Comparison of ENCODE assay signal across 2 cellular contexts in the genomic region with DNA sequence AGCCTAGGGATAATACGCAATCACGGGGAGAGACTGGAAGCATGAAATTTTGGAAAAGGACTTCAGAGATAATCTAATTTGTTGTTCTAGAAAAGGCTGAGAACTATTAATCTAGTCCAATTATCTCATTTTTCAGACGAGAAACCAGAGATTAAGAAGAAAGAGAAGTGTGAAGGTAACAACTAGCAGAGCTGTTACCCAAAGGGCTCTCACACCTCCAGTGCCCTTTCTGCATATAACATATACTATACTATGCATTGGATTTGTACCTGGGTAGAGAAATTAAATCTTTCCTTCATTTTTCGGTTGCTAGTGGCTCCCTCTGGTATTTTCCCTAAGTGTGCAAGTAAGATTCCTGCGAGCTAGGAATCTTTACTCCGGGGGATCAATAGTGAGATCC.
TF ChIP-seq lines count a peak whose summit lies in the region.

No MANE protein-coding gene starts in this region.

TF ChIP-seq in GM23338, 12 proteins besides CTCF, POLR2A, EP300 and RAD21 (continued from another document):
- TF ChIP-seq, protein P1, sequence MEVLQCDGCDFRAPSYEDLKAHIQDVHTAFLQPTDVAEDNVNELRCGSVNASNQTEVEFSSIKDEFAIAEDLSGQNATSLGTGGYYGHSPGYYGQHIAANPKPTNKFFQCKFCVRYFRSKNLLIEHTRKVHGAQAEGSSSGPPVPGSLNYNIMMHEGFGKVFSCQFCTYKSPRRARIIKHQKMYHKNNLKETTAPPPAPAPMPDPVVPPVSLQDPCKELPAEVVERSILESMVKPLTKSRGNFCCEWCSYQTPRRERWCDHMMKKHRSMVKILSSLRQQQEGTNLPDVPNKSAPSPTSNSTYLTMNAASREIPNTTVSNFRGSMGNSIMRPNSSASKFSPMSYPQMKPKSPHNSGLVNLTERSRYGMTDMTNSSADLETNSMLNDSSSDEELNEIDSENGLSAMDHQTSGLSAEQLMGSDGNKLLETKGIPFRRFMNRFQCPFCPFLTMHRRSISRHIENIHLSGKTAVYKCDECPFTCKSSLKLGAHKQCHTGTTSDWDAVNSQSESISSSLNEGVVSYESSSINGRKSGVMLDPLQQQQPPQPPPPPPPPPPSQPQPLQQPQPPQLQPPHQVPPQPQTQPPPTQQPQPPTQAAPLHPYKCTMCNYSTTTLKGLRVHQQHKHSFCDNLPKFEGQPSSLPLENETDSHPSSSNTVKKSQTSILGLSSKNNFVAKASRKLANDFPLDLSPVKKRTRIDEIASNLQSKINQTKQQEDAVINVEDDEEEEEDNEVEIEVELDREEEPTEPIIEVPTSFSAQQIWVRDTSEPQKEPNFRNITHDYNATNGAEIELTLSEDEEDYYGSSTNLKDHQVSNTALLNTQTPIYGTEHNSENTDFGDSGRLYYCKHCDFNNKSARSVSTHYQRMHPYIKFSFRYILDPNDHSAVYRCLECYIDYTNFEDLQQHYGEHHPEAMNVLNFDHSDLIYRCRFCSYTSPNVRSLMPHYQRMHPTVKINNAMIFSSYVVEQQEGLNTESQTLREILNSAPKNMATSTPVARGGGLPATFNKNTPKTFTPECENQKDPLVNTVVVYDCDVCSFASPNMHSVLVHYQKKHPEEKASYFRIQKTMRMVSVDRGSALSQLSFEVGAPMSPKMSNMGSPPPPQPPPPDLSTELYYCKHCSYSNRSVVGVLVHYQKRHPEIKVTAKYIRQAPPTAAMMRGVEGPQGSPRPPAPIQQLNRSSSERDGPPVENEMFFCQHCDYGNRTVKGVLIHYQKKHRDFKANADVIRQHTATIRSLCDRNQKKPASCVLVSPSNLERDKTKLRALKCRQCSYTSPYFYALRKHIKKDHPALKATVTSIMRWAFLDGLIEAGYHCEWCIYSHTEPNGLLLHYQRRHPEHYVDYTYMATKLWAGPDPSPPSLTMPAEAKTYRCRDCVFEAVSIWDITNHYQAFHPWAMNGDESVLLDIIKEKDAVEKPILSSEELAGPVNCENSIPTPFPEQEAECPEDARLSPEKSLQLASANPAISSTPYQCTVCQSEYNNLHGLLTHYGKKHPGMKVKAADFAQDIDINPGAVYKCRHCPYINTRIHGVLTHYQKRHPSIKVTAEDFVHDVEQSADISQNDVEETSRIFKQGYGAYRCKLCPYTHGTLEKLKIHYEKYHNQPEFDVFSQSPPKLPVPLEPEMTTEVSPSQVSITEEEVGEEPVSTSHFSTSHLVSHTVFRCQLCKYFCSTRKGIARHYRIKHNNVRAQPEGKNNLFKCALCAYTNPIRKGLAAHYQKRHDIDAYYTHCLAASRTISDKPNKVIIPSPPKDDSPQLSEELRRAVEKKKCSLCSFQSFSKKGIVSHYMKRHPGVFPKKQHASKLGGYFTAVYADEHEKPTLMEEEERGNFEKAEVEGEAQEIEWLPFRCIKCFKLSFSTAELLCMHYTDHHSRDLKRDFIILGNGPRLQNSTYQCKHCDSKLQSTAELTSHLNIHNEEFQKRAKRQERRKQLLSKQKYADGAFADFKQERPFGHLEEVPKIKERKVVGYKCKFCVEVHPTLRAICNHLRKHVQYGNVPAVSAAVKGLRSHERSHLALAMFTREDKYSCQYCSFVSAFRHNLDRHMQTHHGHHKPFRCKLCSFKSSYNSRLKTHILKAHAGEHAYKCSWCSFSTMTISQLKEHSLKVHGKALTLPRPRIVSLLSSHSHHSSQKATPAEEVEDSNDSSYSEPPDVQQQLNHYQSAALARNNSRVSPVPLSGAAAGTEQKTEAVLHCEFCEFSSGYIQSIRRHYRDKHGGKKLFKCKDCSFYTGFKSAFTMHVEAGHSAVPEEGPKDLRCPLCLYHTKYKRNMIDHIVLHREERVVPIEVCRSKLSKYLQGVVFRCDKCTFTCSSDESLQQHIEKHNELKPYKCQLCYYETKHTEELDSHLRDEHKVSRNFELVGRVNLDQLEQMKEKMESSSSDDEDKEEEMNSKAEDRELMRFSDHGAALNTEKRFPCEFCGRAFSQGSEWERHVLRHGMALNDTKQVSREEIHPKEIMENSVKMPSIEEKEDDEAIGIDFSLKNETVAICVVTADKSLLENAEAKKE (CRISPR knock-in tag; IDR thresholded peaks at IDR 0.05), result no peak

TF ChIP-seq in WTC11, 78 proteins besides CTCF, POLR2A, EP300 and RAD21 (continued from another document):
- TF ChIP-seq, protein P2, sequence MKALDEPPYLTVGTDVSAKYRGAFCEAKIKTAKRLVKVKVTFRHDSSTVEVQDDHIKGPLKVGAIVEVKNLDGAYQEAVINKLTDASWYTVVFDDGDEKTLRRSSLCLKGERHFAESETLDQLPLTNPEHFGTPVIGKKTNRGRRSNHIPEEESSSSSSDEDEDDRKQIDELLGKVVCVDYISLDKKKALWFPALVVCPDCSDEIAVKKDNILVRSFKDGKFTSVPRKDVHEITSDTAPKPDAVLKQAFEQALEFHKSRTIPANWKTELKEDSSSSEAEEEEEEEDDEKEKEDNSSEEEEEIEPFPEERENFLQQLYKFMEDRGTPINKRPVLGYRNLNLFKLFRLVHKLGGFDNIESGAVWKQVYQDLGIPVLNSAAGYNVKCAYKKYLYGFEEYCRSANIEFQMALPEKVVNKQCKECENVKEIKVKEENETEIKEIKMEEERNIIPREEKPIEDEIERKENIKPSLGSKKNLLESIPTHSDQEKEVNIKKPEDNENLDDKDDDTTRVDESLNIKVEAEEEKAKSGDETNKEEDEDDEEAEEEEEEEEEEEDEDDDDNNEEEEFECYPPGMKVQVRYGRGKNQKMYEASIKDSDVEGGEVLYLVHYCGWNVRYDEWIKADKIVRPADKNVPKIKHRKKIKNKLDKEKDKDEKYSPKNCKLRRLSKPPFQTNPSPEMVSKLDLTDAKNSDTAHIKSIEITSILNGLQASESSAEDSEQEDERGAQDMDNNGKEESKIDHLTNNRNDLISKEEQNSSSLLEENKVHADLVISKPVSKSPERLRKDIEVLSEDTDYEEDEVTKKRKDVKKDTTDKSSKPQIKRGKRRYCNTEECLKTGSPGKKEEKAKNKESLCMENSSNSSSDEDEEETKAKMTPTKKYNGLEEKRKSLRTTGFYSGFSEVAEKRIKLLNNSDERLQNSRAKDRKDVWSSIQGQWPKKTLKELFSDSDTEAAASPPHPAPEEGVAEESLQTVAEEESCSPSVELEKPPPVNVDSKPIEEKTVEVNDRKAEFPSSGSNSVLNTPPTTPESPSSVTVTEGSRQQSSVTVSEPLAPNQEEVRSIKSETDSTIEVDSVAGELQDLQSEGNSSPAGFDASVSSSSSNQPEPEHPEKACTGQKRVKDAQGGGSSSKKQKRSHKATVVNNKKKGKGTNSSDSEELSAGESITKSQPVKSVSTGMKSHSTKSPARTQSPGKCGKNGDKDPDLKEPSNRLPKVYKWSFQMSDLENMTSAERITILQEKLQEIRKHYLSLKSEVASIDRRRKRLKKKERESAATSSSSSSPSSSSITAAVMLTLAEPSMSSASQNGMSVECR (CRISPR knock-in tag; IDR thresholded peaks at IDR 0.05; ENCODE audit: borderline replicate concordance), result no peak
- TF ChIP-seq TP53 (CRISPR knock-in tag; IDR thresholded peaks at IDR 0.05) (no peak), IRF2 (CRISPR knock-in tag; IDR thresholded peaks at IDR 0.05; ENCODE audit: borderline replicate concordance, low read depth) (no peak), ZNF416 (CRISPR knock-in tag; IDR thresholded peaks at IDR 0.05) (no peak), KAT7 (CRISPR knock-in tag; IDR thresholded peaks at IDR 0.05; ENCODE audit: borderline replicate concordance) (no peak), ZNF423 (CRISPR knock-in tag; IDR thresholded peaks at IDR 0.05) (no peak), NR1H2 (CRISPR knock-in tag; IDR thresholded peaks at IDR 0.05) (no peak), ZNF263 (CRISPR knock-in tag; IDR thresholded peaks at IDR 0.05; ENCODE audit: low read depth) (no peak), CREB1 (CRISPR knock-in tag; IDR thresholded peaks at IDR 0.05) (no peak)
